8 cellular contexts compared by ENCODE assay signal in genomic region chr2:17877811-17878221, GRCh38.
DNase-seq lines count a peak whose midpoint lies in the region; ATAC-seq, FAIRE-seq and TF ChIP-seq lines count a peak whose summit lies in the region.

No MANE protein-coding gene starts in this region.

- peak; percentile 17 for DNase-seq in GM12865 (ENCODE audit: low read depth)
- DNase-seq in astrocyte of the cerebellum (ENCODE audit: low read depth) = no peak
- DNase-seq in kidney tubule cell (ENCODE audit: low spot score) = peak; percentile 11
- peak in 1 of 2 donors; percentile 27 for DNase-seq in tibial artery
- no peak for DNase-seq in H54 (ENCODE audit: insufficient read length, low spot score)
- DNase-seq in NCI-H446 treated with DMSO at 0.1 percent for 48 hours (lab: John Stamatoyannopoulos, UW) = no peak

- TF ChIP-seq POLR2A in H54 (IDR thresholded peaks at IDR 0.05; ENCODE audit: low read depth, low read length) = no peak

- in situ Hi-C loops in astrocyte of the cerebellum (cut with HindIII; ENCODE audit: low sequenced_read_pairs) = no loop called here

- H3K36me3 ChIP-seq in tibial artery = no peaks in the 10 kb centered on the region

- intact Hi-C loops in tibial artery (cut with DNase I; ENCODE audit: low total_unique reads) = no loop called here

- TF ChIP-seq EP300 in Ishikawa (IDR thresholded peaks at IDR 0.05; ENCODE audit: borderline replicate concordance) = no peak

- peak overlapping the region; percentile 39 for H3K4me3 ChIP-seq in GM12865 (ENCODE audit: low read depth, low read length)
- H3K4me3 ChIP-seq in astrocyte of the cerebellum (ENCODE audit: low read depth, low read length) = peak overlapping the region; percentile 77
- H3K4me3 ChIP-seq in tibial artery = peak overlapping the region; percentile 60 to 94

- FAIRE-seq in H54 (lab: Jason Lieb, UNC) = no peak

- TF ChIP-seq RAD21 in Ishikawa (IDR thresholded peaks at IDR 0.05; ENCODE audit: low read depth) = no peak

- H3K27me3 ChIP-seq in tibial artery = no peaks in the 10 kb centered on the region

- H3K9me3 ChIP-seq in tibial artery = no peaks in the 10 kb centered on the region

- peak; percentile 36 for ATAC-seq in GM21515 (IDR thresholded peaks at IDR 0.05; ENCODE audit: unreplicated experiment)

- peaks cover 0 to 18% (median 10%) of the 10 kb centered on the region in 4 donors for H3K4me1 ChIP-seq in tibial artery

- H3K27ac ChIP-seq in tibial artery = peak overlapping the region; percentile 62 to 67

- TF ChIP-seq CTCF in GM12865 (IDR thresholded peaks at IDR 0.05; ENCODE audit: insufficient read depth, low read depth, low read length, missing control alignments) = no peak
- TF ChIP-seq CTCF in astrocyte of the cerebellum (IDR thresholded peaks at IDR 0.05; ENCODE audit: low read depth, low read length, missing control alignments) = no peak
- no peak for TF ChIP-seq CTCF in tibial artery (IDR thresholded peaks at IDR 0.05)

TF ChIP-seq in Ishikawa, 13 proteins besides CTCF, POLR2A, EP300 and RAD21:
- TF ChIP-seq TEAD4 (IDR thresholded peaks at IDR 0.05) (no peak), MAX (IDR thresholded peaks at IDR 0.05) (peak; percentile 21; the same call in 1 of the 2 replicates)

Comparison
In these comparisons a context has a peak if more than half of its experiments do, and no peak if none do; other contexts are left out.
1. DNase-seq: peak in GM12865 (single experiment) and kidney tubule cell (single experiment); none in astrocyte of the cerebellum (single experiment), H54 (single experiment) and NCI-H446 treated with DMSO at 0.1 percent for 48 hours (single experiment).
2. Peak in every context shown above with its lines, with median percentiles within 50 percentile points of each other: H3K4me3 ChIP-seq.